Comparison of ENCODE assay signal across 13 cellular contexts in the genomic region with DNA sequence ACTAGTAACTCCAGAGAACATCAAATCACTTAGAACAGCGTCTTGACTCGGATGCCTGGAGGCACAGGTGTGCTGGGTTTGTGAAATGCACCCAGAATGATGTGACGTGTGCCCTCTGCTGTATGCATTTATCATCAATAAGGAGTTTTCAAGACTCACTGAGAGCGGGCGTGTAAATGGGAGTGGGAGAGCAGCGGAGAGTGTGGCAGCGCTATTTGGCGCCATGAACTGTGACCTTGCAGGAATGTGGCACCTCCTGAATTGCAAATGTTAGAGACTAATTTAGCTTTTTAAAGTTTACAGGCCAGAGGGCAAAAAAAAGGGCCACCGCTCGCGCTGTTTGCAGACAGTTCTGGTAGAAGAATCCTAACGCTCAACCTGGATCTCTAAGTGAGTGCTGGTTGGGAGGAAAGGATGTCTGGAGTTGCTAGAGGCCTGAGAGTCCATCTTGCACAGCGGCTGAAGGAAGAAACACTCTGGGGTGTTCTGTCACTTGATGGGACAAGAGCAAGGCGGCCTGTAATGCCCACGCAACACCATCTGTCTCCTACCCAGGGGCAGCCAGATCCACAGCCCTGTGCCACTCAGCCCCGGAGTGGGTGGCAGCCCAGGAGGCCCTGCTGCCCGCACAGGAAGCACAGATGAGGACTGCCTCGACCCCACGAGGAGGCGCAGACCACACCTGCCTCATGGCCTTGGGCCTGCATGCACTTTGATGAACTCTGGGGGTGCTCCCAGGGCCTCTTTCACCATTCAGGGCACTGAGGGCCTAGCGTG. TPM values are rescaled to one million over a fixed set of nuclear protein-coding genes. Genes with fewer than 3 reads are reported as not detected.
DNase-seq lines count a peak whose midpoint lies in the region; ATAC-seq lines count a peak whose summit lies in the region.
"Had no signal": no experiment of that assay in that cellular context is flagged by ENCODE, and none has a peak within 500 bp of the region (broad histone marks: within the 10 kb centered on the region; RNA-seq: fewer than 3 reads in every experiment).

No MANE protein-coding gene starts in this region.

- peak overlapping the region; percentile 45 for H3K9ac ChIP-seq in HUES6 (ENCODE audit: low read length)
- no peak overlapping the region for H3K9ac ChIP-seq in trophoblast cell (ENCODE audit: low read length)

- H3K79me1 ChIP-seq in trophoblast cell (ENCODE audit: low read length), result no peaks in the 10 kb centered on the region

- H2BK120ac ChIP-seq in trophoblast cell (ENCODE audit: insufficient read depth, low read length, poor library complexity), result no peak overlapping the region

- no peak overlapping the region for H3K4me3 Mint-ChIP-seq in activated T-cell treated with anti-CD3 and anti-CD28 coated beads, Interleukin-2, amount 50 U/mL, for 24 hours
- no peak overlapping the region for H3K4me3 Mint-ChIP-seq in central memory CD8-positive, alpha-beta T cell

- DNase-seq in activated T-cell treated with anti-CD3 and anti-CD28 coated beads, Interleukin-2, amount 50 U/mL, for 24 hours, result no peak
- DNase-seq in activated T-cell treated with anti-CD3 and anti-CD28 coated beads, Interleukin-2, amount 50 U/mL, for 1 hour, result no peak
- no peak for DNase-seq in central memory CD8-positive, alpha-beta T cell (ENCODE audit: low spot score in 2 of 2)
- DNase-seq in trophoblast cell (peak; percentile 14 to 40), NCI-H128 (lab: John Stamatoyannopoulos, UW; ENCODE audit: unreplicated experiment) (no peak), ecto neural progenitor cell (ENCODE audit: low spot score) (no peak)
- DNase-seq in effector CD4-positive, alpha-beta T cell, result no peak
- DNase-seq: activated T-cell treated with anti-CD3 and anti-CD28 coated beads, Interleukin-2, amount 50 U/mL, for 48 hours; DMS79 treated with DMSO at 0.1 percent for 48 hours; esophagus squamous epithelium; NCI-H446 treated with DMSO at 0.1 percent for 48 hours; SHP77 had no signal

- H4K8ac ChIP-seq in trophoblast cell (ENCODE audit: low read depth, low read length), result no peak overlapping the region

- no CpG with 5 or more reads among the region's 21 CpGs for WGBS in trophoblast cell (ENCODE audit: extremely low coverage, insufficient coverage, insufficient read length)

- H3K9me3 Mint-ChIP-seq in activated T-cell treated with anti-CD3 and anti-CD28 coated beads, Interleukin-2, amount 50 U/mL, for 24 hours, result no peaks in the 10 kb centered on the region
- no peaks in the 10 kb centered on the region for H3K9me3 Mint-ChIP-seq in central memory CD8-positive, alpha-beta T cell

- H2AK5ac ChIP-seq in trophoblast cell (ENCODE audit: low read length), result no peak overlapping the region

- H3K27me3 Mint-ChIP-seq in activated T-cell treated with anti-CD3 and anti-CD28 coated beads, Interleukin-2, amount 50 U/mL, for 24 hours, result no peaks in the 10 kb centered on the region
- H3K27me3 Mint-ChIP-seq in central memory CD8-positive, alpha-beta T cell, result no peaks in the 10 kb centered on the region

- H3K4me2 ChIP-seq in trophoblast cell (ENCODE audit: low read length), result no peak overlapping the region

- H3K36me3 Mint-ChIP-seq in activated T-cell treated with anti-CD3 and anti-CD28 coated beads, Interleukin-2, amount 50 U/mL, for 24 hours (ENCODE audit: low read depth), result peaks cover 46% of the 10 kb centered on the region
- H3K36me3 Mint-ChIP-seq in central memory CD8-positive, alpha-beta T cell (ENCODE audit: insufficient read depth), result peaks cover 14% of the 10 kb centered on the region

- no peak overlapping the region for H2AFZ ChIP-seq in trophoblast cell (ENCODE audit: insufficient read depth, low read length, poor library complexity)

- peak overlapping the region; percentile 19; the same call in 1 of the 2 replicates for H3K4me3 ChIP-seq in HUES6 (ENCODE audit: low read depth, low read length)
- no peak overlapping the region for H3K4me3 ChIP-seq in trophoblast cell (ENCODE audit: low read depth, low read length)
- H3K4me3 ChIP-seq: esophagus squamous epithelium had no signal

- H3K27ac ChIP-seq in HUES6 (ENCODE audit: low read depth, low read length) (no peak overlapping the region), trophoblast cell (ENCODE audit: low read depth, low read length) (no peak overlapping the region)

- no peak for ATAC-seq in central memory CD8-positive, alpha-beta T cell (replicated peaks; ENCODE audit: extremely low read depth, poor library complexity, severe bottlenecking)

- peaks cover 95% of the 10 kb centered on the region for H3K4me1 Mint-ChIP-seq in activated T-cell treated with anti-CD3 and anti-CD28 coated beads, Interleukin-2, amount 50 U/mL, for 24 hours (ENCODE audit: low read depth)
- peaks cover 76% of the 10 kb centered on the region for H3K4me1 Mint-ChIP-seq in central memory CD8-positive, alpha-beta T cell

- no peak overlapping the region for H4K91ac ChIP-seq in trophoblast cell (ENCODE audit: low read depth, low read length)

- H2BK12ac ChIP-seq in trophoblast cell (ENCODE audit: low read length), result no peak overlapping the region

- no peak overlapping the region for H4K12ac ChIP-seq in trophoblast cell (ENCODE audit: low read depth, low read length)

- H3K9me3 ChIP-seq in HUES6 (ENCODE audit: control insufficient read depth, insufficient read depth, low read depth, low read length), result no peaks in the 10 kb centered on the region
- no peaks in the 10 kb centered on the region for H3K9me3 ChIP-seq in trophoblast cell (ENCODE audit: insufficient read depth, low read depth, low read length)
- H3K9me3 ChIP-seq: esophagus squamous epithelium had no signal

- H3K27ac Mint-ChIP-seq in activated T-cell treated with anti-CD3 and anti-CD28 coated beads, Interleukin-2, amount 50 U/mL, for 24 hours, result peak overlapping the region; percentile 84
- peak overlapping the region; percentile 94 for H3K27ac Mint-ChIP-seq in central memory CD8-positive, alpha-beta T cell (ENCODE audit: low read depth)

- H3K4me1 ChIP-seq in HUES6 (ENCODE audit: control insufficient read depth, insufficient read depth, low read length), result peaks cover 81% of the 10 kb centered on the region
- peaks cover 17 to 27% of the 10 kb centered on the region in 2 experiments for H3K4me1 ChIP-seq in trophoblast cell (ENCODE audit: control insufficient read depth in 1 of 2, insufficient read depth in 2 of 2, low read length in 2 of 2)

- peak overlapping the region; percentile 1 for H3K4ac ChIP-seq in trophoblast cell (ENCODE audit: low read depth, low read length)

- no peak overlapping the region for H3K23ac ChIP-seq in trophoblast cell (ENCODE audit: low read length)

- no peaks in the 10 kb centered on the region for H3K27me3 ChIP-seq in HUES6 (ENCODE audit: control insufficient read depth, insufficient read depth, low read length)
- no peaks in the 10 kb centered on the region for H3K27me3 ChIP-seq in trophoblast cell (ENCODE audit: insufficient read depth, low read length)
- H3K27me3 ChIP-seq: esophagus squamous epithelium had no signal

- H2BK5ac ChIP-seq in trophoblast cell (ENCODE audit: low read depth, low read length, poor library complexity), result no peak overlapping the region

- H3K36me3 ChIP-seq in HUES6 (ENCODE audit: control insufficient read depth, insufficient read depth, low read length), result no peaks in the 10 kb centered on the region
- peaks cover 0 to 3% of the 10 kb centered on the region in 2 experiments for H3K36me3 ChIP-seq in trophoblast cell (ENCODE audit: control insufficient read depth in 1 of 2, insufficient read depth in 2 of 2, low read length in 2 of 2)

- peaks cover 13% of the 10 kb centered on the region for H3K79me2 ChIP-seq in trophoblast cell (ENCODE audit: control insufficient read depth, insufficient read depth, low read length, poor library complexity)

- peak overlapping the region; percentile 1 for H3K18ac ChIP-seq in trophoblast cell (ENCODE audit: low read length)

- no peak overlapping the region for H3K14ac ChIP-seq in trophoblast cell (ENCODE audit: low read length)

RNA-seq across cellular contexts. Expression of gene RANBP3, which starts 19.7 kb away (rescaled TPM):
- polyA plus RNA-seq in trophoblast cell (2013), result 85.2 and 95.7 TPM in 2 replicates

RNA-seq across cellular contexts. Expression of gene CAPS, which starts 44.2 kb away (rescaled TPM):
- 3.7 and 3.8 TPM in 2 replicates for polyA plus RNA-seq in trophoblast cell (2013)

RNA-seq across cellular contexts. Expression of gene VMAC, which starts 53.6 kb away (rescaled TPM):
- 3.1 and 3.2 TPM in 2 replicates for polyA plus RNA-seq in trophoblast cell (2013)

RNA-seq across cellular contexts. Expression of gene NDUFA11, which starts 54.7 kb away (rescaled TPM):
- polyA plus RNA-seq in trophoblast cell (2013), result 291 and 293 TPM in 2 replicates

Comparison
In these comparisons a context has a peak if more than half of its experiments do, and no peak if none do; other contexts are left out.
1. DNase-seq: peak in trophoblast cell (2 of 2); none in activated T-cell treated with anti-CD3 and anti-CD28 coated beads, Interleukin-2, amount 50 U/mL, for 24 hours (single experiment), activated T-cell treated with anti-CD3 and anti-CD28 coated beads, Interleukin-2, amount 50 U/mL, for 1 hour (single experiment), central memory CD8-positive, alpha-beta T cell (0 of 2), effector CD4-positive, alpha-beta T cell (single experiment), NCI-H128 (single experiment) and ecto neural progenitor cell (single experiment).